8 cellular contexts compared by ENCODE assay signal in genomic region chr3:33277193-33277882, GRCh38. TPM values are rescaled to one million over a fixed set of nuclear protein-coding genes. Genes with fewer than 3 reads are reported as not detected.
A peak's percentile ranks its signal among the peaks of the same experiment; 100 is the strongest.
DNase-seq lines count a peak whose midpoint lies in the region; TF ChIP-seq lines count a peak whose summit lies in the region.

Gene FBXL2, plus strand, starts transcription at chr3:33277442. Its CDS starts 71 bp downstream, at chr3:33277513.

- no peak within 1 kb of the TSS for H3K27ac ChIP-seq in H9 (ENCODE audit: insufficient read length, low read depth, low read length)
- no peak within 1 kb of the TSS for H3K27ac ChIP-seq in thymus (ENCODE audit: low read depth)

- H3K23me2 ChIP-seq in H9 (ENCODE audit: insufficient read length, low read depth, low read length, poor library complexity, severe bottlenecking), result no peaks in the 10 kb centered on the region

- no peak within 1 kb of the TSS for H3K18ac ChIP-seq in H9 (ENCODE audit: insufficient read length, low read depth, low read length)

- H3K9me3 ChIP-seq in H9 (ENCODE audit: control insufficient read depth, low read depth, low read length) (no peaks in the 10 kb centered on the region), thymus (ENCODE audit: control insufficient read depth) (no peaks in the 10 kb centered on the region)

- no peak within 1 kb of the TSS for H2AFZ ChIP-seq in H9 (ENCODE audit: low read length)

- H3K4me1 Mint-ChIP-seq in H9, result peaks cover 10% of the 10 kb centered on the region in 2 experiments
- H3K4me1 Mint-ChIP-seq in activated CD4-positive, alpha-beta memory T cell treated with anti-CD3 and anti-CD28 coated beads, Interleukin-2, amount 10 ng/mL, durations not matched to agents 7 days and 5 days, result no peaks in the 10 kb centered on the region

- peaks cover 4 to 16% of the 10 kb centered on the region in 2 experiments; a peak in 3 of 5 replicates for H3K9me3 Mint-ChIP-seq in H9
- no peaks in the 10 kb centered on the region for H3K9me3 Mint-ChIP-seq in activated CD4-positive, alpha-beta memory T cell treated with anti-CD3 and anti-CD28 coated beads, Interleukin-2, amount 10 ng/mL, durations not matched to agents 7 days and 5 days

- CTCF ChIA-PET in activated CD4-positive, alpha-beta memory T cell treated with anti-CD3 and anti-CD28 coated beads, Interleukin-2, amount 10 ng/mL, durations not matched to agents 7 days and 5 days (lab: Charles Lee), result interaction anchor here (1.0 kb wide), 1 partner anchor 12 kb away, joined by 3 read pairs; no protein-coding TSS in a partner anchor

- DNase-seq in ELR (ENCODE audit: low read depth), result peak; percentile 82
- peak; percentile 96 for DNase-seq in H9
- DNase-seq in NCI-H1930 (lab: John Stamatoyannopoulos, UW), result peak; percentile 71 to 75
- no peak for DNase-seq in activated CD4-positive, alpha-beta memory T cell treated with anti-CD3 and anti-CD28 coated beads, Interleukin-2, amount 10 ng/mL, durations not matched to agents 7 days and 5 days
- DNase-seq in fibroblast of gingiva (ENCODE audit: low read depth), result peak; percentile 69
- DNase-seq in myocyte (ENCODE audit: low read depth), result peak; percentile 83
- DNase-seq in GDM1 (lab: John Stamatoyannopoulos, UW), result no peak

- peaks cover 0 to 2% (median under 1%) of the 10 kb centered on the region in 3 experiments; a peak in 2 of 7 replicates for H3K36me3 Mint-ChIP-seq in H9 (ENCODE audit: insufficient read depth in 1 of 3, low read depth in 3 of 3)
- no peaks in the 10 kb centered on the region for H3K36me3 Mint-ChIP-seq in activated CD4-positive, alpha-beta memory T cell treated with anti-CD3 and anti-CD28 coated beads, Interleukin-2, amount 10 ng/mL, durations not matched to agents 7 days and 5 days (ENCODE audit: low read depth)

- no peak within 1 kb of the TSS for H4K91ac ChIP-seq in H9 (ENCODE audit: insufficient read length, low read depth, low read length)

- POLR2A ChIA-PET in activated CD4-positive, alpha-beta memory T cell treated with anti-CD3 and anti-CD28 coated beads, Interleukin-2, amount 10 ng/mL, durations not matched to agents 7 days and 5 days (lab: Charles Lee), result no interaction called here

- H3K79me2 ChIP-seq in H9 (ENCODE audit: insufficient read depth, low read length), result no peaks in the 10 kb centered on the region

- peak within 1 kb of the TSS; percentile 25 for H3K4me2 ChIP-seq in H9 (ENCODE audit: insufficient read depth, insufficient read length, low read length)

- H3K27me3 ChIP-seq in H9 (ENCODE audit: insufficient read depth, low read length) (no peaks in the 10 kb centered on the region), thymus (ENCODE audit: control insufficient read depth, insufficient read depth) (no peaks in the 10 kb centered on the region)

- H3K4me3 ChIP-seq in thymus (ENCODE audit: low read length), result peak within 1 kb of the TSS; percentile 66

- no peak within 1 kb of the TSS for H3K9ac ChIP-seq in H9 (ENCODE audit: extremely low read depth, insufficient read length, low read length)

- peaks cover 3% of the 10 kb centered on the region; the same call in 1 of the 2 replicates for H3K27me3 Mint-ChIP-seq in H9 (ENCODE audit: low read depth)
- H3K27me3 Mint-ChIP-seq in activated CD4-positive, alpha-beta memory T cell treated with anti-CD3 and anti-CD28 coated beads, Interleukin-2, amount 10 ng/mL, durations not matched to agents 7 days and 5 days, result peaks cover 23% of the 10 kb centered on the region

- H3K27ac Mint-ChIP-seq in H9, result no peak within 1 kb of the TSS
- H3K27ac Mint-ChIP-seq in activated CD4-positive, alpha-beta memory T cell treated with anti-CD3 and anti-CD28 coated beads, Interleukin-2, amount 10 ng/mL, durations not matched to agents 7 days and 5 days, result no peak within 1 kb of the TSS

- no peak within 1 kb of the TSS for H3K23ac ChIP-seq in H9 (ENCODE audit: insufficient read length, low read depth, low read length)

- H3K4me1 ChIP-seq in H9 (ENCODE audit: insufficient read depth, low read length) (no peaks in the 10 kb centered on the region), thymus (ENCODE audit: control insufficient read depth, insufficient read depth, low read length) (peaks cover 4% of the 10 kb centered on the region)

- H2BK5ac ChIP-seq in H9 (ENCODE audit: insufficient read length, low read length), result no peak within 1 kb of the TSS

- H4K8ac ChIP-seq in H9 (replicated peaks; ENCODE audit: insufficient read length, low read depth, low read length), result no peak within 1 kb of the TSS

- no peak within 1 kb of the TSS for H3T11ph ChIP-seq in H9 (ENCODE audit: low read length)

- H2BK20ac ChIP-seq in H9 (ENCODE audit: low read depth, low read length, poor library complexity, severe bottlenecking), result no peak within 1 kb of the TSS

- H3K4me3 Mint-ChIP-seq in H9, result peak within 1 kb of the TSS; percentile 65 to 78
- H3K4me3 Mint-ChIP-seq in activated CD4-positive, alpha-beta memory T cell treated with anti-CD3 and anti-CD28 coated beads, Interleukin-2, amount 10 ng/mL, durations not matched to agents 7 days and 5 days, result peak within 1 kb of the TSS; percentile 46

- no peaks in the 10 kb centered on the region for H3K79me1 ChIP-seq in H9 (ENCODE audit: insufficient read depth, low read depth, low read length, poor library complexity, severe bottlenecking)

- no peak within 1 kb of the TSS for H3K14ac ChIP-seq in H9 (ENCODE audit: insufficient read depth, low read length)

- H4K5ac ChIP-seq in H9 (ENCODE audit: insufficient read length, low read depth, low read length), result no peak within 1 kb of the TSS

- no peak within 1 kb of the TSS for H2BK120ac ChIP-seq in H9 (ENCODE audit: low read depth, low read length, poor library complexity, severe bottlenecking)

- H3K56ac ChIP-seq in H9 (ENCODE audit: insufficient read length, low read depth, low read length), result no peak within 1 kb of the TSS

- no peak within 1 kb of the TSS for H2AK5ac ChIP-seq in H9 (ENCODE audit: insufficient read length, low read length)

- no peak within 1 kb of the TSS for H3K4ac ChIP-seq in H9 (ENCODE audit: low read depth, low read length)

- no peaks in the 10 kb centered on the region for H3K36me3 ChIP-seq in thymus (ENCODE audit: control insufficient read depth, insufficient read depth)

- WGBS in H9 (ENCODE audit: extremely low coverage, insufficient read length, low lambda C conversion rate), result no CpG with 5 or more reads among the region's 63 CpGs
- 2% methylated on average over 63 of the region's 63 CpGs for WGBS in thymus

- 0 out of 3 replicates have a peak, but pooled peaks have one; percentile 15 for TF ChIP-seq CTCF in H9 (conservative IDR thresholded peaks at IDR 0.05)

- H4K20me1 ChIP-seq in H9 (ENCODE audit: control insufficient read depth, insufficient read depth, insufficient read length), result no peaks in the 10 kb centered on the region

- no peak within 1 kb of the TSS for H2BK15ac ChIP-seq in H9 (ENCODE audit: low read depth, low read length)

- no peak within 1 kb of the TSS for H2BK12ac ChIP-seq in H9 (ENCODE audit: insufficient read length, low read depth, low read length)

RNA-seq across cellular contexts. Expression of gene FBXL2, which starts in this region (rescaled TPM):
- total RNA-seq in H9 (2021) (2.7 and 3.0 TPM in 2 replicates), myocyte (14.0 and 19.9 TPM in 2 replicates)
- not detected for total RNA-seq in activated CD4-positive, alpha-beta memory T cell treated with anti-CD3 and anti-CD28 coated beads, Interleukin-2, amount 10 ng/mL, durations not matched to agents 7 days and 5 days
- 19.0 TPM for polyA plus RNA-seq in myocyte (2012)
- polyA plus RNA-seq in thymus, result 3.9 TPM

Comparison
In these comparisons a context has a peak if more than half of its experiments do, and no peak if none do; other contexts are left out.
1. DNase-seq: peak in ELR (single experiment), H9 (single experiment), NCI-H1930 (2 of 2), fibroblast of gingiva (single experiment) and myocyte (single experiment); none in activated CD4-positive, alpha-beta memory T cell treated with anti-CD3 and anti-CD28 coated beads, Interleukin-2, amount 10 ng/mL, durations not matched to agents 7 days and 5 days (single experiment) and GDM1 (single experiment).